Comparison of ENCODE assay signal across 8 cellular contexts in genomic region chr11:134360050-134360835, GRCh38. TPM values are rescaled to one million over a fixed set of nuclear protein-coding genes. Genes with fewer than 3 reads are reported as not detected.
DNase-seq lines count a peak whose midpoint lies in the region; ATAC-seq and TF ChIP-seq lines count a peak whose summit lies in the region.

No MANE protein-coding gene starts in this region.

- intact Hi-C loops in heart right ventricle (cut with DNase I): loop anchor here in 1 of 10 donors (2.0 kb wide), 1 partner anchor 509 kb away; no protein-coding TSS in a partner anchor

- H3K9me3 ChIP-seq in heart right ventricle: no peaks in the 10 kb centered on the region

- peaks cover 0 to 4% (median 0%) of the 10 kb centered on the region in 9 donors for H3K4me1 ChIP-seq in heart right ventricle

- H3K4me3 ChIP-seq in heart right ventricle: no peak overlapping the region

- H3K4me1 Mint-ChIP-seq in activated naive CD8-positive, alpha-beta T cell treated with anti-CD3 and anti-CD28 coated beads, Interleukin-2, amount 10 ng/mL, durations not matched to agents 7 days and 5 days: peaks cover 9% of the 10 kb centered on the region

- POLR2A ChIA-PET in activated naive CD8-positive, alpha-beta T cell treated with anti-CD3 and anti-CD28 coated beads, Interleukin-2, amount 10 ng/mL, durations not matched to agents 7 days and 5 days (lab: Charles Lee): no interaction called here

- no peaks in the 10 kb centered on the region for H3K36me3 ChIP-seq in heart right ventricle

- no peak overlapping the region for H3K27ac Mint-ChIP-seq in activated naive CD8-positive, alpha-beta T cell treated with anti-CD3 and anti-CD28 coated beads, Interleukin-2, amount 10 ng/mL, durations not matched to agents 7 days and 5 days

- peaks cover 0 to 58% (median 47%) of the 10 kb centered on the region in 7 donors for H3K27me3 ChIP-seq in heart right ventricle

- ATAC-seq in GM21528 (IDR thresholded peaks at IDR 0.05; ENCODE audit: low FRiP score, unreplicated experiment) (peak; percentile 76), heart right ventricle (peak; percentile 78 to 91 (median 88))
- peak; percentile 94 for ATAC-seq in activated naive CD8-positive, alpha-beta T cell treated with anti-CD3 and anti-CD28 coated beads, Interleukin-2, amount 10 ng/mL, durations not matched to agents 7 days and 5 days (ENCODE audit: low read depth)

- no peaks in the 10 kb centered on the region for H3K27me3 Mint-ChIP-seq in activated naive CD8-positive, alpha-beta T cell treated with anti-CD3 and anti-CD28 coated beads, Interleukin-2, amount 10 ng/mL, durations not matched to agents 7 days and 5 days

- no peaks in the 10 kb centered on the region for H3K9me3 Mint-ChIP-seq in activated naive CD8-positive, alpha-beta T cell treated with anti-CD3 and anti-CD28 coated beads, Interleukin-2, amount 10 ng/mL, durations not matched to agents 7 days and 5 days

- H3K36me3 Mint-ChIP-seq in activated naive CD8-positive, alpha-beta T cell treated with anti-CD3 and anti-CD28 coated beads, Interleukin-2, amount 10 ng/mL, durations not matched to agents 7 days and 5 days: no peaks in the 10 kb centered on the region

- peak; percentile 53 to 83 (median 80) for TF ChIP-seq CTCF in heart right ventricle (IDR thresholded peaks at IDR 0.05)

- H3K27ac ChIP-seq in heart right ventricle: no peak overlapping the region

- WGBS in heart right ventricle, 2 donors: 22 to 23% methylated on average over 30 of the region's 30 CpGs

- no peak overlapping the region for H3K4me3 Mint-ChIP-seq in activated naive CD8-positive, alpha-beta T cell treated with anti-CD3 and anti-CD28 coated beads, Interleukin-2, amount 10 ng/mL, durations not matched to agents 7 days and 5 days

- peak; percentile 85 for DNase-seq in COLO668 (lab: John Stamatoyannopoulos, UW; ENCODE audit: unreplicated experiment)
- DNase-seq in Kasumi-1 (lab: John Stamatoyannopoulos, UW): peak; percentile 61 to 76
- DNase-seq in SW480 (ENCODE audit: low spot score): peak; percentile 34
- DNase-seq in activated naive CD8-positive, alpha-beta T cell treated with anti-CD3 and anti-CD28 coated beads, Interleukin-2, amount 10 ng/mL, durations not matched to agents 7 days and 5 days: peak; percentile 90
- DNase-seq in heart right ventricle: peak; percentile 63 to 78
- peak; percentile 74 for DNase-seq in putamen (ENCODE audit: low spot score)
- no peak for DNase-seq in DMS79 treated with DMSO at 0.1 percent for 48 hours (lab: John Stamatoyannopoulos, UW)

RNA-seq across cellular contexts. Expression of gene GLB1L2, which starts 28.5 kb away (rescaled TPM):
- total RNA-seq in activated naive CD8-positive, alpha-beta T cell treated with anti-CD3 and anti-CD28 coated beads, Interleukin-2, amount 10 ng/mL, durations not matched to agents 7 days and 5 days: 1 to 10 TPM; 1.6 to 1.7 TPM
- total RNA-seq in heart right ventricle: under 1 TPM; 0.11 to 0.72 (median 0.31) TPM
- polyA plus RNA-seq in heart right ventricle: under 1 TPM; 0.22 to 0.29 TPM

RNA-seq across cellular contexts. Expression of gene B3GAT1, which starts 51.8 kb away (rescaled TPM):
- under 1 TPM; 0.44 to 0.60 TPM for total RNA-seq in activated naive CD8-positive, alpha-beta T cell treated with anti-CD3 and anti-CD28 coated beads, Interleukin-2, amount 10 ng/mL, durations not matched to agents 7 days and 5 days
- total RNA-seq in heart right ventricle: under 1 TPM in 4 of 10 donors, not detected in 6; 0.05 to 0.60 (median 0.18) TPM
- polyA plus RNA-seq in heart right ventricle: under 1 TPM; 0.04 to 0.07 TPM
